ENCODE assay signal across 8 cellular contexts in genomic region chr9:133991211-133991921, GRCh38. TPM values are rescaled to one million over a fixed set of nuclear protein-coding genes. Genes with fewer than 3 reads are reported as not detected.
A peak's percentile ranks its signal among the peaks of the same experiment; 100 is the strongest.
DNase-seq lines count a peak whose midpoint lies in the region; ATAC-seq and TF ChIP-seq lines count a peak whose summit lies in the region.

No MANE protein-coding gene starts in this region.

- no peaks in the 10 kb centered on the region for H3K9me3 Mint-ChIP-seq in Calu3 (ENCODE audit: low read depth, unreplicated experiment)

- H3K27ac Mint-ChIP-seq in Calu3 (ENCODE audit: unreplicated experiment), result peak overlapping the region; percentile 79

- no peak for ATAC-seq in GM21367 (IDR thresholded peaks at IDR 0.05; ENCODE audit: unreplicated experiment)

- H3K27me3 ChIP-seq in H7 (ENCODE audit: control insufficient read depth, insufficient read depth, low read length) (no peaks in the 10 kb centered on the region), trophoblast cell (ENCODE audit: insufficient read depth, low read length) (no peaks in the 10 kb centered on the region)

- H3K9me3 ChIP-seq in SK-N-MC (ENCODE audit: low read depth, low read length), result no peaks in the 10 kb centered on the region
- no peaks in the 10 kb centered on the region for H3K9me3 ChIP-seq in trophoblast cell (ENCODE audit: insufficient read depth, low read depth, low read length)

- CTCF ChIA-PET in Calu3 (lab: Charles Lee), result interaction anchor here (1.1 to 1.3 kb wide), 2 partner anchors 11 to 209 kb away, joined by 3 read pairs; no protein-coding TSS in a partner anchor

- DNase-seq in Calu3, result peak; percentile 32
- peak; percentile 88 for DNase-seq in H7
- no peak for DNase-seq in SK-N-MC (ENCODE audit: low read depth, low spot score)
- no peak for DNase-seq in fibroblast of villous mesenchyme (ENCODE audit: low read depth)
- peak in 1 of 2 donors; percentile 52 for DNase-seq in trophoblast cell
- no peak for DNase-seq in activated CD8-positive, alpha-beta memory T cell treated with anti-CD3 and anti-CD28 coated beads, Interleukin-2, amount 50 U/mL, for 4 hours
- DNase-seq in iPS-NIHi7 (ENCODE audit: extremely low spot score), result no peak

- H4K91ac ChIP-seq in trophoblast cell (ENCODE audit: low read depth, low read length), result peak overlapping the region; percentile 94

- H3K4me1 ChIP-seq in trophoblast cell (ENCODE audit: control insufficient read depth in 1 of 2, insufficient read depth in 2 of 2, low read length in 2 of 2), result peaks cover 15 to 23% of the 10 kb centered on the region in 2 experiments

- H3K4me3 ChIP-seq in H7 (ENCODE audit: insufficient read depth, low read depth, low read length), result peak overlapping the region; percentile 90
- peak overlapping the region; percentile 92 for H3K4me3 ChIP-seq in SK-N-MC
- H3K4me3 ChIP-seq in fibroblast of villous mesenchyme (ENCODE audit: low read depth, low read length), result peak overlapping the region; percentile 73
- H3K4me3 ChIP-seq in trophoblast cell (ENCODE audit: low read depth, low read length), result peak overlapping the region; percentile 99

- H3K27ac ChIP-seq in SK-N-MC (no peak overlapping the region), trophoblast cell (ENCODE audit: low read depth, low read length) (peak overlapping the region; percentile 73)

- H3K27me3 Mint-ChIP-seq in Calu3 (ENCODE audit: unreplicated experiment), result no peaks in the 10 kb centered on the region

- H3K18ac ChIP-seq in trophoblast cell (ENCODE audit: low read length), result peak overlapping the region; percentile 97

- H2AK5ac ChIP-seq in trophoblast cell (ENCODE audit: low read length), result peak overlapping the region; percentile 91

- H3K9ac ChIP-seq in SK-N-MC (ENCODE audit: insufficient read length) (no peak overlapping the region), trophoblast cell (ENCODE audit: low read length) (peak overlapping the region; percentile 98)

- peak overlapping the region; percentile 70 for H2AFZ ChIP-seq in trophoblast cell (ENCODE audit: insufficient read depth, low read length, poor library complexity)

- intact Hi-C loops in Calu3 (cut with micrococcal nuclease; ENCODE audit: unreplicated experiment), result loop anchor here (10.0 kb wide), 1 partner anchor 117 kb away; no protein-coding TSS in a partner anchor

- peak overlapping the region; percentile 67 for H4K8ac ChIP-seq in trophoblast cell (ENCODE audit: low read depth, low read length)

- H3K4me1 Mint-ChIP-seq in Calu3 (ENCODE audit: low read depth, unreplicated experiment), result peaks cover 21% of the 10 kb centered on the region

- H3K14ac ChIP-seq in trophoblast cell (ENCODE audit: low read length), result peak overlapping the region; percentile 91

- H3K79me1 ChIP-seq in trophoblast cell (ENCODE audit: low read length), result peaks cover 33% of the 10 kb centered on the region

- H3K4me3 Mint-ChIP-seq in Calu3 (ENCODE audit: low read depth, unreplicated experiment), result peak overlapping the region; percentile 86

- peak overlapping the region; percentile 92 for H2BK120ac ChIP-seq in trophoblast cell (ENCODE audit: insufficient read depth, low read length, poor library complexity)

- H3K4me2 ChIP-seq in trophoblast cell (ENCODE audit: low read length), result peak overlapping the region; percentile 64

- peaks cover 48% of the 10 kb centered on the region for H3K36me3 Mint-ChIP-seq in Calu3 (ENCODE audit: insufficient read depth, unreplicated experiment)

- peak overlapping the region; percentile 91 for H3K4ac ChIP-seq in trophoblast cell (ENCODE audit: low read depth, low read length)

- TSS peak; percentile 80 for BruUV-seq in Calu3 (replicated peaks; lab: Mats Ljungman, UMichigan)

- H3K23ac ChIP-seq in trophoblast cell (ENCODE audit: low read length), result no peak overlapping the region

- TF ChIP-seq CTCF in Calu3 (IDR thresholded peaks at IDR 0.05; ENCODE audit: unreplicated experiment) (no peak), fibroblast of villous mesenchyme (IDR thresholded peaks at IDR 0.05; ENCODE audit: insufficient read depth, low read depth, low read length) (no peak)

- WGBS in trophoblast cell (ENCODE audit: extremely low coverage, insufficient coverage, insufficient read length), result no CpG with 5 or more reads among the region's 82 CpGs

- peak overlapping the region; percentile 55 for H4K12ac ChIP-seq in trophoblast cell (ENCODE audit: low read depth, low read length)

- peaks cover 57% of the 10 kb centered on the region for H3K79me2 ChIP-seq in trophoblast cell (ENCODE audit: control insufficient read depth, insufficient read depth, low read length, poor library complexity)

- no peak overlapping the region for H2BK12ac ChIP-seq in trophoblast cell (ENCODE audit: low read length)

- peak overlapping the region; percentile 95 for H2BK5ac ChIP-seq in trophoblast cell (ENCODE audit: low read depth, low read length, poor library complexity)

- H3K36me3 ChIP-seq in H7 (replicated peaks; ENCODE audit: control insufficient read depth, insufficient read depth, low read length) (no peaks in the 10 kb centered on the region), SK-N-MC (ENCODE audit: insufficient read depth, low read length) (no peaks in the 10 kb centered on the region), trophoblast cell (ENCODE audit: control insufficient read depth in 1 of 2, insufficient read depth in 2 of 2, low read length in 2 of 2) (peaks cover 12 to 20% of the 10 kb centered on the region in 2 experiments)

RNA-seq across cellular contexts. Expression of gene VAV2, which starts 0.8 kb away (rescaled TPM):
- total RNA-seq in Calu3 (2022), result 29.4 and 30.7 TPM in 2 replicates
- total RNA-seq in H7 (2014; rRNA removed; shearing (Covaris generic)), result 17.7 and 26.9 TPM in 2 replicates
- total RNA-seq in fibroblast of villous mesenchyme, result 9.7 and 13.4 TPM in 2 replicates
- polyA plus RNA-seq in trophoblast cell (2013), result 54.6 and 55.9 TPM in 2 replicates

RNA-seq across cellular contexts. Expression of gene BRD3OS, which starts 33.9 kb away (rescaled TPM):
- total RNA-seq in Calu3 (2022), result 10.5 and 10.7 TPM in 2 replicates
- total RNA-seq in H7 (2014; rRNA removed; shearing (Covaris generic)), result 16.2 and 25.7 TPM in 2 replicates
- total RNA-seq in fibroblast of villous mesenchyme, result 18.4 and 22.9 TPM in 2 replicates
- 7.4 and 8.4 TPM in 2 replicates for polyA plus RNA-seq in trophoblast cell (2013)

Comparison
In these comparisons a context has a peak if more than half of its experiments do, and no peak if none do; other contexts are left out.
1. DNase-seq: peak in Calu3 (single experiment) and H7 (single experiment); none in SK-N-MC (single experiment), fibroblast of villous mesenchyme (single experiment), activated CD8-positive, alpha-beta memory T cell treated with anti-CD3 and anti-CD28 coated beads, Interleukin-2, amount 50 U/mL, for 4 hours (single experiment) and iPS-NIHi7 (single experiment).
2. Peak in every context shown above with its lines, with median percentiles within 50 percentile points of each other: H3K4me3 ChIP-seq.